Comparison of ENCODE assay signal across 15 cellular contexts in genomic region chr5:107878676-107879075, GRCh38.
"Had no signal": no experiment of that assay in that cellular context is flagged by ENCODE, and none has a peak within 500 bp of the region (broad histone marks: within the 10 kb centered on the region; RNA-seq: fewer than 3 reads in every experiment).

No MANE protein-coding gene starts in this region.

- H3K27ac ChIP-seq: breast epithelium, gastrocnemius medialis, prostate gland, right lobe of liver, upper lobe of left lung had no signal

- H3K36me3 ChIP-seq: breast epithelium, gastrocnemius medialis, prostate gland, right lobe of liver, upper lobe of left lung had no signal

- H3K27me3 ChIP-seq: breast epithelium, gastrocnemius medialis, right lobe of liver, upper lobe of left lung had no signal

- H3K4me3 ChIP-seq: breast epithelium, gastrocnemius medialis, prostate gland, right lobe of liver, upper lobe of left lung had no signal

- H3K9me3 ChIP-seq: breast epithelium, gastrocnemius medialis, prostate gland, right lobe of liver, upper lobe of left lung had no signal

- H3K4me1 ChIP-seq: breast epithelium, gastrocnemius medialis, prostate gland, upper lobe of left lung had no signal

- ATAC-seq: activated CD8-positive, alpha-beta memory T cell treated with anti-CD3 and anti-CD28 coated beads, Interleukin-2, amount 10 ng/mL, durations not matched to agents 7 days and 5 days; gastrocnemius medialis; right lobe of liver had no signal

- DNase-seq: activated CD4-positive, alpha-beta T cell treated with anti-CD3 and anti-CD28 coated beads, Interleukin-2, amount 50 U/mL, for 48 hours; activated CD4-positive, CD25-positive, alpha-beta regulatory T cell treated with anti-CD3 and anti-CD28 coated beads, Interleukin-2, amount 50 U/mL, for 72 hours; activated CD8-positive, alpha-beta memory T cell treated with anti-CD3 and anti-CD28 coated beads, Interleukin-2, amount 10 ng/mL, durations not matched to agents 7 days and 5 days; activated effector memory CD4-positive, alpha-beta T cell treated with Interleukin-2 at 50 U/mL for 16 hours; activated T-cell treated with anti-CD3 and anti-CD28 coated beads, Interleukin-2, amount 50 U/mL, for 24 hours; gastrocnemius medialis; kidney glomerular epithelial cell; midbrain; naive B cell; right lobe of liver; stimulated activated CD4-positive, alpha-beta T cell treated with anti-CD3 and anti-CD28 coated beads, Interleukin-2, amount 100 ng/mL, for 24 hours; stimulated activated naive CD4-positive, alpha-beta T cell; upper lobe of left lung had no signal
